In the genomic region with DNA sequence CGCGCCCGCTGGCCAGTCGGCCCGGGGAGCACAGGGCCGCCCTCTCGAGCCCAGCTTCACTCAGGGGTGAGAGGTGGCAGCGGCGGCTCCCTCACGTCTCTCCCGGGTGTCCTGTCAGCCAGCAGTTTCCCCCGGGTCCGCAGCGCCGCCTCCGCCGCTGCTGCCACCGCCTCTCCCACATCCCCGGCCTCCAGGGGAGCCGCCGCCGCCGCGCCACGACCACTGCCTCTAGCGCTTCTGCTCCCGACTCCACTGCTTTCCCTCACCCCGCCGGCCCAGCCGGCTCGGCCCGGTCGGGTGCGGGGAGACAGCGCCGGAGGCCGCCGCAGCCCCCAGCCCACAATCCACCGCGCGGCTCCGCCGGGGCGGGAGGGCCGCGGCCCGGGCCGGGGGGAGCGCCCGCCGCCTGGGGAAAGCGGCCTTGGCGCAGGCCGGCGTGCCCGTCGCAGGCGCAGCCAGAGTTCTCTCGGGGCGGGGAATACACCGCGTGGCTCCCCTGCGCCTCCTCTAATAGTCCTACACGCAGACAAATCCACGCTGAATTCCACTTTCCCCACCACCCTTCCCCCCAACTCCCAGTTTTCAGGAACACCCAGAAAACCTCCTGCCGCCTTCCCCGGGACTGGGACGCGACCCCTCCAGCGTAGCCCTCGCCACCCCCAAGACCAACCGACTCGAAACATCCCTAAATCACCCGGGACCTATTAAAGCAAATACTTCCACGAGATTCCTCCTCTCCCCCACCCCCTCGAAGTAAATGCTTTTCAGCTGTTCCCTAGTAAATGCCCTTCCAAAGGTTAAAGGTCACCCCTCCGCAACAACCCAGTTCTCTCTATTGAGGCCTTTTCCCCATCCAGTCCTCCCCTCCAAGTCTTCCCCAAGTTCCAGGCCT, we compare ENCODE assay signal across 1 cellular context.
TF ChIP-seq lines count a peak whose summit lies in the region.

A gene with protein sequence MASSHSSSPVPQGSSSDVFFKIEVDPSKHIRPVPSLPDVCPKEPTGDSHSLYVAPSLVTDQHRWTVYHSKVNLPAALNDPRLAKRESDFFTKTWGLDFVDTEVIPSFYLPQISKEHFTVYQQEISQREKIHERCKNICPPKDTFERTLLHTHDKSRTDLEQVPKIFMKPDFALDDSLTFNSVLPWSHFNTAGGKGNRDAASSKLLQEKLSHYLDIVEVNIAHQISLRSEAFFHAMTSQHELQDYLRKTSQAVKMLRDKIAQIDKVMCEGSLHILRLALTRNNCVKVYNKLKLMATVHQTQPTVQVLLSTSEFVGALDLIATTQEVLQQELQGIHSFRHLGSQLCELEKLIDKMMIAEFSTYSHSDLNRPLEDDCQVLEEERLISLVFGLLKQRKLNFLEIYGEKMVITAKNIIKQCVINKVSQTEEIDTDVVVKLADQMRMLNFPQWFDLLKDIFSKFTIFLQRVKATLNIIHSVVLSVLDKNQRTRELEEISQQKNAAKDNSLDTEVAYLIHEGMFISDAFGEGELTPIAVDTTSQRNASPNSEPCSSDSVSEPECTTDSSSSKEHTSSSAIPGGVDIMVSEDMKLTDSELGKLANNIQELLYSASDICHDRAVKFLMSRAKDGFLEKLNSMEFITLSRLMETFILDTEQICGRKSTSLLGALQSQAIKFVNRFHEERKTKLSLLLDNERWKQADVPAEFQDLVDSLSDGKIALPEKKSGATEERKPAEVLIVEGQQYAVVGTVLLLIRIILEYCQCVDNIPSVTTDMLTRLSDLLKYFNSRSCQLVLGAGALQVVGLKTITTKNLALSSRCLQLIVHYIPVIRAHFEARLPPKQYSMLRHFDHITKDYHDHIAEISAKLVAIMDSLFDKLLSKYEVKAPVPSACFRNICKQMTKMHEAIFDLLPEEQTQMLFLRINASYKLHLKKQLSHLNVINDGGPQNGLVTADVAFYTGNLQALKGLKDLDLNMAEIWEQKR (minus strand): TSS at position 346 of the 892 bp plus-strand sequence. CDS start 35,429 bp downstream, outside the sequence.

TF ChIP-seq in HepG2, 621 proteins besides CTCF, POLR2A, EP300 and RAD21 (continued from another document and continues in another):
- TF ChIP-seq FIP1L1 (IDR thresholded peaks at IDR 0.05; ENCODE audit: borderline replicate concordance, insufficient read depth, low read depth, low read length) (no peak), MTA3 (CRISPR knock-in tag; IDR thresholded peaks at IDR 0.05) (no peak), FLYWCH1 (CRISPR knock-in tag; IDR thresholded peaks at IDR 0.05) (0 out of 2 replicates have a peak, but pooled peaks have one; percentile 76), ZNF567 (CRISPR knock-in tag; IDR thresholded peaks at IDR 0.05; ENCODE audit: borderline replicate concordance) (no peak), ZNF329 (CRISPR knock-in tag; IDR thresholded peaks at IDR 0.05; ENCODE audit: low read depth) (peak; percentile 74), GFI1 (CRISPR knock-in tag; IDR thresholded peaks at IDR 0.05; ENCODE audit: borderline replicate concordance) (peak; percentile 54; the same call in 1 of the 2 replicates), ZFP82 (CRISPR knock-in tag; IDR thresholded peaks at IDR 0.05; ENCODE audit: borderline replicate concordance) (peak; percentile 84; the same call in 1 of the 2 replicates), RCOR2 (CRISPR knock-in tag; IDR thresholded peaks at IDR 0.05) (no peak), NR2F6 (IDR thresholded peaks at IDR 0.05) (peak; percentile 99), NR2F6 (CRISPR knock-in tag; IDR thresholded peaks at IDR 0.05) (peak; percentile 93), TCF12 (IDR thresholded peaks at IDR 0.05) (no peak), TCF12 (CRISPR knock-in tag; IDR thresholded peaks at IDR 0.05) (no peak), PCBP2 (optimal IDR thresholded peaks at IDR 0.05; ENCODE audit: low read depth, low read length, poor library complexity, severe bottlenecking) (peak; percentile 86), ZSCAN20 (CRISPR knock-in tag; IDR thresholded peaks at IDR 0.05; ENCODE audit: borderline replicate concordance) (peak; percentile 16; the same call in 1 of the 2 replicates), ZNF564 (CRISPR knock-in tag; IDR thresholded peaks at IDR 0.05) (no peak), SOX5 (CRISPR knock-in tag; IDR thresholded peaks at IDR 0.05; ENCODE audit: borderline replicate concordance) (no peak), ZBTB7A (CRISPR knock-in tag; IDR thresholded peaks at IDR 0.05) (0 out of 2 replicates have a peak, but pooled peaks have one; percentile 13), HNRNPH1 (optimal IDR thresholded peaks at IDR 0.05; ENCODE audit: low read depth, low read length) (no peak), MED1 (CRISPR knock-in tag; IDR thresholded peaks at IDR 0.05) (no peak; the same call in 1 of the 2 replicates), KAT2B (IDR thresholded peaks at IDR 0.05; ENCODE audit: borderline replicate concordance, low read depth, low read length) (0 out of 2 replicates have a peak, but pooled peaks have one; percentile 2), ZFP37 (CRISPR knock-in tag; IDR thresholded peaks at IDR 0.05; ENCODE audit: borderline replicate concordance) (no peak), SRF (IDR thresholded peaks at IDR 0.05; ENCODE audit: low read depth, low read length) (no peak), PHF5A (CRISPR knock-in tag; IDR thresholded peaks at IDR 0.05; ENCODE audit: low read depth, unreplicated experiment) (no peak), PRPF4 (IDR thresholded peaks at IDR 0.05; ENCODE audit: low read depth, low read length, poor library complexity, severe bottlenecking) (peak; percentile 62), ZNF75D (CRISPR knock-in tag; IDR thresholded peaks at IDR 0.05; ENCODE audit: borderline replicate concordance) (no peak), ZFP36L1 (CRISPR knock-in tag; IDR thresholded peaks at IDR 0.05) (peak; percentile 15; the same call in 1 of the 2 replicates), KLF13 (CRISPR knock-in tag; IDR thresholded peaks at IDR 0.05) (no peak), TBX3 (IDR thresholded peaks at IDR 0.05; ENCODE audit: borderline replicate concordance) (no peak), ZSCAN30 (CRISPR knock-in tag; IDR thresholded peaks at IDR 0.05) (no peak), ZNF33B (CRISPR knock-in tag; IDR thresholded peaks at IDR 0.05) (no peak), ZSCAN12 (CRISPR knock-in tag; IDR thresholded peaks at IDR 0.05) (0 out of 2 replicates have a peak, but pooled peaks have one; percentile 54), ZNF20 (CRISPR knock-in tag; IDR thresholded peaks at IDR 0.05) (no peak), TAF1 (CRISPR knock-in tag; IDR thresholded peaks at IDR 0.05) (peak; percentile 78), TARDBP (CRISPR knock-in tag; IDR thresholded peaks at IDR 0.05) (peak; percentile 41), ZNF772 (CRISPR knock-in tag; IDR thresholded peaks at IDR 0.05) (0 out of 2 replicates have a peak, but pooled peaks have one; percentile 69), DMAP1 (CRISPR knock-in tag; IDR thresholded peaks at IDR 0.05) (peak; percentile 49; the same call in 1 of the 2 replicates), ZNF207 (IDR thresholded peaks at IDR 0.05; ENCODE audit: borderline replicate concordance) (no peak), PAX8 (CRISPR knock-in tag; IDR thresholded peaks at IDR 0.05; ENCODE audit: borderline replicate concordance) (peak; percentile 53; the same call in 1 of the 2 replicates), JUNB (CRISPR knock-in tag; IDR thresholded peaks at IDR 0.05; ENCODE audit: borderline replicate concordance) (no peak), MYC (CRISPR knock-in tag; IDR thresholded peaks at IDR 0.05; ENCODE audit: borderline replicate concordance) (peak; percentile 83), ZNF589 (CRISPR knock-in tag; conservative IDR thresholded peaks at IDR 0.05) (peak; percentile 47; the same call in 1 of the 2 replicates), ZKSCAN8 (CRISPR knock-in tag; IDR thresholded peaks at IDR 0.05; ENCODE audit: borderline replicate concordance) (peak; percentile 57; the same call in 1 of the 2 replicates), NFE2L2 (IDR thresholded peaks at IDR 0.05; ENCODE audit: low read length) (no peak)
- TF ChIP-seq, protein P1, sequence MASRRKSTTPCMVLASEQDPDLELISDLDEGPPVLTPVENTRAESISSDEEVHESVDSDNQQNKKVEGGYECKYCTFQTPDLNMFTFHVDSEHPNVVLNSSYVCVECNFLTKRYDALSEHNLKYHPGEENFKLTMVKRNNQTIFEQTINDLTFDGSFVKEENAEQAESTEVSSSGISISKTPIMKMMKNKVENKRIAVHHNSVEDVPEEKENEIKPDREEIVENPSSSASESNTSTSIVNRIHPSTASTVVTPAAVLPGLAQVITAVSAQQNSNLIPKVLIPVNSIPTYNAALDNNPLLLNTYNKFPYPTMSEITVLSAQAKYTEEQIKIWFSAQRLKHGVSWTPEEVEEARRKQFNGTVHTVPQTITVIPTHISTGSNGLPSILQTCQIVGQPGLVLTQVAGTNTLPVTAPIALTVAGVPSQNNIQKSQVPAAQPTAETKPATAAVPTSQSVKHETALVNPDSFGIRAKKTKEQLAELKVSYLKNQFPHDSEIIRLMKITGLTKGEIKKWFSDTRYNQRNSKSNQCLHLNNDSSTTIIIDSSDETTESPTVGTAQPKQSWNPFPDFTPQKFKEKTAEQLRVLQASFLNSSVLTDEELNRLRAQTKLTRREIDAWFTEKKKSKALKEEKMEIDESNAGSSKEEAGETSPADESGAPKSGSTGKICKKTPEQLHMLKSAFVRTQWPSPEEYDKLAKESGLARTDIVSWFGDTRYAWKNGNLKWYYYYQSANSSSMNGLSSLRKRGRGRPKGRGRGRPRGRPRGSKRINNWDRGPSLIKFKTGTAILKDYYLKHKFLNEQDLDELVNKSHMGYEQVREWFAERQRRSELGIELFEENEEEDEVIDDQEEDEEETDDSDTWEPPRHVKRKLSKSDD (CRISPR knock-in tag; IDR thresholded peaks at IDR 0.05; ENCODE audit: low read depth), result no peak
- TF ChIP-seq, protein P2, sequence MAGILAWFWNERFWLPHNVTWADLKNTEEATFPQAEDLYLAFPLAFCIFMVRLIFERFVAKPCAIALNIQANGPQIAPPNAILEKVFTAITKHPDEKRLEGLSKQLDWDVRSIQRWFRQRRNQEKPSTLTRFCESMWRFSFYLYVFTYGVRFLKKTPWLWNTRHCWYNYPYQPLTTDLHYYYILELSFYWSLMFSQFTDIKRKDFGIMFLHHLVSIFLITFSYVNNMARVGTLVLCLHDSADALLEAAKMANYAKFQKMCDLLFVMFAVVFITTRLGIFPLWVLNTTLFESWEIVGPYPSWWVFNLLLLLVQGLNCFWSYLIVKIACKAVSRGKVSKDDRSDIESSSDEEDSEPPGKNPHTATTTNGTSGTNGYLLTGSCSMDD (CRISPR knock-in tag; IDR thresholded peaks at IDR 0.05), result no peak
- TF ChIP-seq, protein P3, sequence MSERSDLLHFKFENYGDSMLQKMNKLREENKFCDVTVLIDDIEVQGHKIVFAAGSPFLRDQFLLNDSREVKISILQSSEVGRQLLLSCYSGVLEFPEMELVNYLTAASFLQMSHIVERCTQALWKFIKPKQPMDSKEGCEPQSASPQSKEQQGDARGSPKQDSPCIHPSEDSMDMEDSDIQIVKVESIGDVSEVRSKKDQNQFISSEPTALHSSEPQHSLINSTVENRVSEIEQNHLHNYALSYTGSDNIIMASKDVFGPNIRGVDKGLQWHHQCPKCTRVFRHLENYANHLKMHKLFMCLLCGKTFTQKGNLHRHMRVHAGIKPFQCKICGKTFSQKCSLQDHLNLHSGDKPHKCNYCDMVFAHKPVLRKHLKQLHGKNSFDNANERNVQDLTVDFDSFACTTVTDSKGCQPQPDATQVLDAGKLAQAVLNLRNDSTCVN (CRISPR knock-in tag; IDR thresholded peaks at IDR 0.05; ENCODE audit: borderline replicate concordance), result no peak
- TF ChIP-seq, protein P4, sequence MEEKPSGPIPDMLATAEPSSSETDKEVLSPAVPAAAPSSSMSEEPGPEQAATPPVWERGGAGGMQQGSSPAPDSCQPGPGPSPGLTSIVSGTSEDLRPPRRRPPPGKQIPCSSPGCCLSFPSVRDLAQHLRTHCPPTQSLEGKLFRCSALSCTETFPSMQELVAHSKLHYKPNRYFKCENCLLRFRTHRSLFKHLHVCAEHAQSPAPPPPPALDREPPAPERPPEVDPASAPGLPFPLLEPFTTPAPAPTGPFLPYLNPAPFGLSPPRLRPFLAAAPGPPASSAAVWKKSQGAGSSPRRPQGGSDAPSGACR (CRISPR knock-in tag; IDR thresholded peaks at IDR 0.05), result 0 out of 2 replicates have a peak, but pooled peaks have one; percentile 63
- TF ChIP-seq, protein P5, sequence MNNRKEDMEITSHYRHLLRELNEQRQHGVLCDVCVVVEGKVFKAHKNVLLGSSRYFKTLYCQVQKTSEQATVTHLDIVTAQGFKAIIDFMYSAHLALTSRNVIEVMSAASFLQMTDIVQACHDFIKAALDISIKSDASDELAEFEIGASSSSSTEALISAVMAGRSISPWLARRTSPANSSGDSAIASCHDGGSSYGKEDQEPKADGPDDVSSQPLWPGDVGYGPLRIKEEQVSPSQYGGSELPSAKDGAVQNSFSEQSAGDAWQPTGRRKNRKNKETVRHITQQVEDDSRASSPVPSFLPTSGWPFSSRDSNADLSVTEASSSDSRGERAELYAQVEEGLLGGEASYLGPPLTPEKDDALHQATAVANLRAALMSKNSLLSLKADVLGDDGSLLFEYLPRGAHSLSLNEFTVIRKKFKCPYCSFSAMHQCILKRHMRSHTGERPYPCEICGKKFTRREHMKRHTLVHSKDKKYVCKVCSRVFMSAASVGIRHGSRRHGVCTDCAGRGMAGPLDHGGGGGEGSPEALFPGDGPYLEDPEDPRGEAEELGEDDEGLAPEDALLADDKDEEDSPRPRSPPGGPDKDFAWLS (CRISPR knock-in tag; IDR thresholded peaks at IDR 0.05; ENCODE audit: borderline replicate concordance), result 0 out of 2 replicates have a peak, but pooled peaks have one; percentile 28
- TF ChIP-seq, protein P6, sequence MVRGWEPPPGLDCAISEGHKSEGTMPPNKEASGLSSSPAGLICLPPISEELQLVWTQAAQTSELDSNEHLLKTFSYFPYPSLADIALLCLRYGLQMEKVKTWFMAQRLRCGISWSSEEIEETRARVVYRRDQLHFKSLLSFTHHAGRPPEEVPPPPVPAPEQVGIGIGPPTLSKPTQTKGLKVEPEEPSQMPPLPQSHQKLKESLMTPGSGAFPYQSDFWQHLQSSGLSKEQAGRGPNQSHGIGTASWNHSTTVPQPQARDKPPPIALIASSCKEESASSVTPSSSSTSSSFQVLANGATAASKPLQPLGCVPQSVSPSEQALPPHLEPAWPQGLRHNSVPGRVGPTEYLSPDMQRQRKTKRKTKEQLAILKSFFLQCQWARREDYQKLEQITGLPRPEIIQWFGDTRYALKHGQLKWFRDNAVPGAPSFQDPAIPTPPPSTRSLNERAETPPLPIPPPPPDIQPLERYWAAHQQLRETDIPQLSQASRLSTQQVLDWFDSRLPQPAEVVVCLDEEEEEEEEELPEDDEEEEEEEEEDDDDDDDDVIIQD (CRISPR knock-in tag; IDR thresholded peaks at IDR 0.05; ENCODE audit: low read depth), result peak; percentile 31; the same call in 1 of the 2 replicates
- TF ChIP-seq, protein P7, sequence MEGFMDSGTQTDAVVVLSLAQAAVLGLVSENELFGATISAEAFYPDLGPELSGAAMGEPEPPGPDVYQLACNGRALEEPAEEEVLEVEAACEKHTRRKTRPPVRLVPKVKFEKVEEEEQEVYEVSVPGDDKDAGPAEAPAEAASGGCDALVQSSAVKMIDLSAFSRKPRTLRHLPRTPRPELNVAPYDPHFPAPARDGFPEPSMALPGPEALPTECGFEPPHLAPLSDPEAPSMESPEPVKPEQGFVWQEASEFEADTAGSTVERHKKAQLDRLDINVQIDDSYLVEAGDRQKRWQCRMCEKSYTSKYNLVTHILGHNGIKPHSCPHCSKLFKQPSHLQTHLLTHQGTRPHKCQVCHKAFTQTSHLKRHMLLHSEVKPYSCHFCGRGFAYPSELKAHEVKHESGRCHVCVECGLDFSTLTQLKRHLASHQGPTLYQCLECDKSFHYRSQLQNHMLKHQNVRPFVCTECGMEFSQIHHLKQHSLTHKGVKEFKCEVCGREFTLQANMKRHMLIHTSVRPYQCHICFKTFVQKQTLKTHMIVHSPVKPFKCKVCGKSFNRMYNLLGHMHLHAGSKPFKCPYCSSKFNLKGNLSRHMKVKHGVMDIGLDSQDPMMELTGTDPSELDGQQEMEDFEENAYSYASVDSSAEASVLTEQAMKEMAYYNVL (CRISPR knock-in tag; IDR thresholded peaks at IDR 0.05; ENCODE audit: borderline replicate concordance), result no peak; the same call in 1 of the 2 replicates
